ENCODE assay signal across 23 cellular contexts in genomic region chr4:33890841-33891240, GRCh38.
"Had no signal": no experiment of that assay in that cellular context is flagged by ENCODE, and none has a peak within 500 bp of the region (broad histone marks: within the 10 kb centered on the region; RNA-seq: fewer than 3 reads in every experiment).

No MANE protein-coding gene starts in this region.

- ATAC-seq: activated naive CD4-positive, alpha-beta T cell treated with anti-CD3 and anti-CD28 coated beads, Interleukin-2, amount 50 U/mL, for 72 hours; activated naive CD8-positive, alpha-beta T cell treated with anti-CD3 and anti-CD28 coated beads, Interleukin-2, amount 50 U/mL, for 24 hours; activated T-cell treated with anti-CD3 and anti-CD28 coated beads, Interleukin-2, amount 50 U/mL, for 4 hours; T-helper 17 cell had no signal

- H3K27me3 ChIP-seq: brain microvascular endothelial cell had no signal

- H3K27ac Mint-ChIP-seq: activated CD4-positive, alpha-beta memory T cell treated with anti-CD3 and anti-CD28 coated beads for 36 hours; activated CD4-positive, alpha-beta T cell treated with anti-CD3 and anti-CD28 coated beads, Interleukin-2, amount 10 ng/mL, durations not matched to agents 7 days and 5 days; activated naive CD4-positive, alpha-beta T cell treated with anti-CD3 and anti-CD28 coated beads, Interleukin-2, amount 50 U/mL, for 72 hours; activated naive CD8-positive, alpha-beta T cell treated with anti-CD3 and anti-CD28 coated beads, Interleukin-2, amount 50 U/mL, for 24 hours; T-helper 17 cell had no signal

- H3K27me3 Mint-ChIP-seq: activated CD4-positive, alpha-beta memory T cell treated with anti-CD3 and anti-CD28 coated beads for 36 hours; activated CD4-positive, alpha-beta T cell treated with anti-CD3 and anti-CD28 coated beads, Interleukin-2, amount 10 ng/mL, durations not matched to agents 7 days and 5 days; activated naive CD8-positive, alpha-beta T cell treated with anti-CD3 and anti-CD28 coated beads, Interleukin-2, amount 50 U/mL, for 24 hours; T-helper 17 cell had no signal

- DNase-seq: activated CD4-positive, alpha-beta memory T cell treated with anti-CD3 and anti-CD28 coated beads for 36 hours; activated CD4-positive, alpha-beta T cell treated with anti-CD3 and anti-CD28 coated beads, Interleukin-2, amount 10 ng/mL, durations not matched to agents 7 days and 5 days; activated CD4-positive, CD25-positive, alpha-beta regulatory T cell; activated CD8-positive, alpha-beta memory T cell treated with anti-CD3 and anti-CD28 coated beads for 24 hours; activated effector memory CD4-positive, alpha-beta T cell treated with anti-CD3 and anti-CD28 coated beads, Interleukin-2, amount 50 U/mL, for 16 hours; activated naive CD4-positive, alpha-beta T cell treated with Interleukin-2 at 50 U/mL for 16 hours; activated naive CD8-positive, alpha-beta T cell treated with anti-CD3 and anti-CD28 coated beads, Interleukin-2, amount 50 U/mL, for 24 hours; activated T-cell treated with anti-CD3 and anti-CD28 coated beads, Interleukin-2, amount 50 U/mL, for 4 hours; amniotic stem cell; brain microvascular endothelial cell; IMR-90; Kasumi-1; KBM-7; NCI-H1048; NCI-H146; NCI-H187 treated with DMSO at 0.1 percent for 48 hours; NCI-H2081 treated with DMSO at 0.1 percent for 48 hours; NCI-H510A treated with DMSO at 0.1 percent for 48 hours; NCI-H69; SHP77; T-helper 17 cell; T1000 had no signal

- H3K4me3 Mint-ChIP-seq: activated CD4-positive, alpha-beta memory T cell treated with anti-CD3 and anti-CD28 coated beads for 36 hours; activated CD4-positive, alpha-beta T cell treated with anti-CD3 and anti-CD28 coated beads, Interleukin-2, amount 10 ng/mL, durations not matched to agents 7 days and 5 days; activated naive CD8-positive, alpha-beta T cell treated with anti-CD3 and anti-CD28 coated beads, Interleukin-2, amount 50 U/mL, for 24 hours; activated T-cell treated with anti-CD3 and anti-CD28 coated beads, Interleukin-2, amount 50 U/mL, for 4 hours; T-helper 17 cell had no signal

- H3K36me3 Mint-ChIP-seq: activated CD4-positive, alpha-beta memory T cell treated with anti-CD3 and anti-CD28 coated beads for 36 hours; activated naive CD4-positive, alpha-beta T cell treated with anti-CD3 and anti-CD28 coated beads, Interleukin-2, amount 50 U/mL, for 72 hours had no signal

- H3K36me3 ChIP-seq: brain microvascular endothelial cell had no signal

- H3K27ac ChIP-seq: brain microvascular endothelial cell had no signal

- H3K4me1 Mint-ChIP-seq: activated CD4-positive, alpha-beta T cell treated with anti-CD3 and anti-CD28 coated beads, Interleukin-2, amount 10 ng/mL, durations not matched to agents 7 days and 5 days; activated naive CD8-positive, alpha-beta T cell treated with anti-CD3 and anti-CD28 coated beads, Interleukin-2, amount 50 U/mL, for 24 hours; T-helper 17 cell had no signal
